In genomic region chr10:45495438-45496152, GRCh38 we compare ENCODE assay signal across 14 cellular contexts.
DNase-seq lines count a peak whose midpoint lies in the region; ATAC-seq, FAIRE-seq and TF ChIP-seq lines count a peak whose summit lies in the region.
"Had no signal": no experiment of that assay in that cellular context is flagged by ENCODE, and none has a peak within 500 bp of the region (broad histone marks: within the 10 kb centered on the region; RNA-seq: fewer than 3 reads in every experiment).

No MANE protein-coding gene starts in this region.

- ATAC-seq in A549 (no peak), psoas muscle (no peak)
- ATAC-seq: pancreas had no signal

- intact Hi-C loops in psoas muscle (cut with DNase I) = no loop called here

- TF ChIP-seq RAD21 in A549 (conservative IDR thresholded peaks at IDR 0.05 in 1 of 2, IDR thresholded peaks at IDR 0.05 in 1 of 2) = no peak

- H3K36me3 ChIP-seq in HEK293 (ENCODE audit: control insufficient read depth in 2 of 2, insufficient read depth in 1 of 2, low read length in 2 of 2) = no peaks in the 10 kb centered on the region
- H3K36me3 ChIP-seq in psoas muscle (ENCODE audit: insufficient read depth in 1 of 2, low read depth in 1 of 2) = no peaks in the 10 kb centered on the region
- H3K36me3 ChIP-seq: pancreas, vagina had no signal

- no peak overlapping the region for H3K4me2 ChIP-seq in A549

- no peak overlapping the region for H3K4me3 ChIP-seq in A549
- H3K4me3 ChIP-seq in HEK293 (ENCODE audit: low read depth, low read length) = no peak overlapping the region
- no peak overlapping the region for H3K4me3 ChIP-seq in fibroblast of pulmonary artery (replicated peaks; ENCODE audit: low read depth, low read length)
- no peak overlapping the region for H3K4me3 ChIP-seq in psoas muscle
- H3K4me3 ChIP-seq: pancreas, vagina had no signal

- no peak for FAIRE-seq in A549 (lab: Jason Lieb, UNC)

- TF ChIP-seq CTCF in A549 (IDR thresholded peaks at IDR 0.05) = no peak
- TF ChIP-seq CTCF in HEK293 (tag by site-specific recombination; IDR thresholded peaks at IDR 0.05) = no peak
- no peak for TF ChIP-seq CTCF in fibroblast of pulmonary artery (IDR thresholded peaks at IDR 0.05; ENCODE audit: low read length, missing control alignments)
- no peak for TF ChIP-seq CTCF in glutamatergic neuron (IDR thresholded peaks at IDR 0.05; ENCODE audit: partially characterized antibody, unreplicated experiment)
- no peak for TF ChIP-seq CTCF in psoas muscle (IDR thresholded peaks at IDR 0.05)

- TF ChIP-seq POLR2A in A549 (IDR thresholded peaks at IDR 0.05; ENCODE audit: low read length) = no peak

- peak overlapping the region; percentile 32 for H3K27ac Mint-ChIP-seq in T-helper 1 cell treated with Interleukin-12 subunit alpha and Interleukin-12 subunit beta and Interleukin-4 antibody, amounts not matched to agents 30 μg/mL and 1 μg/mL, for 36 hours
- no peak overlapping the region for H3K27ac Mint-ChIP-seq in glutamatergic neuron (ENCODE audit: unreplicated experiment)
- H3K27ac Mint-ChIP-seq: activated CD4-positive, alpha-beta T cell treated with anti-CD3 and anti-CD28 coated beads, Interleukin-2, amount 10 ng/mL, durations not matched to agents 7 days and 5 days had no signal

- H3K27me3 Mint-ChIP-seq in T-helper 1 cell treated with Interleukin-12 subunit alpha and Interleukin-12 subunit beta and Interleukin-4 antibody, amounts not matched to agents 30 μg/mL and 1 μg/mL, for 36 hours (ENCODE audit: low read depth) = no peaks in the 10 kb centered on the region
- H3K27me3 Mint-ChIP-seq in glutamatergic neuron (ENCODE audit: unreplicated experiment) = no peaks in the 10 kb centered on the region
- H3K27me3 Mint-ChIP-seq: activated CD4-positive, alpha-beta T cell treated with anti-CD3 and anti-CD28 coated beads, Interleukin-2, amount 10 ng/mL, durations not matched to agents 7 days and 5 days had no signal

- no peaks in the 10 kb centered on the region for H3K27me3 ChIP-seq in psoas muscle (ENCODE audit: insufficient read depth in 3 of 3, low read length in 2 of 3)
- H3K27me3 ChIP-seq: pancreas, vagina had no signal

- DNase-seq in A549 (ENCODE audit: low read depth in 1 of 2, low spot score in 1 of 2) (peak in 1 of 2 experiments; percentile 33), fibroblast of pulmonary artery (ENCODE audit: low read depth) (peak; percentile 14), superior temporal gyrus (ENCODE audit: extremely low spot score) (no peak), glutamatergic neuron (no peak), psoas muscle (no peak), HPDE6-E6E7 (ENCODE audit: extremely low spot score) (no peak)
- DNase-seq: activated CD4-positive, alpha-beta T cell treated with anti-CD3 and anti-CD28 coated beads, Interleukin-2, amount 10 ng/mL, durations not matched to agents 7 days and 5 days; activated effector memory CD4-positive, alpha-beta T cell treated with anti-CD3 and anti-CD28 coated beads, Interleukin-2, amount 50 U/mL, for 16 hours; central memory CD4-positive, alpha-beta T cell; pancreas; stimulated activated CD8-positive, alpha-beta memory T cell treated with anti-CD3 and anti-CD28 coated beads, Interleukin-4, amount 100 ng/mL, for 48 hours had no signal

- H3K36me3 Mint-ChIP-seq in T-helper 1 cell treated with Interleukin-12 subunit alpha and Interleukin-12 subunit beta and Interleukin-4 antibody, amounts not matched to agents 30 μg/mL and 1 μg/mL, for 36 hours (ENCODE audit: low read depth) = peaks cover 16% of the 10 kb centered on the region
- peaks cover 9% of the 10 kb centered on the region for H3K36me3 Mint-ChIP-seq in glutamatergic neuron (ENCODE audit: unreplicated experiment)

- H3K9me3 Mint-ChIP-seq in T-helper 1 cell treated with Interleukin-12 subunit alpha and Interleukin-12 subunit beta and Interleukin-4 antibody, amounts not matched to agents 30 μg/mL and 1 μg/mL, for 36 hours = peaks cover 32% of the 10 kb centered on the region
- peaks cover 4% of the 10 kb centered on the region for H3K9me3 Mint-ChIP-seq in glutamatergic neuron (ENCODE audit: unreplicated experiment)

- POLR2A ChIA-PET in A549 (lab: Yijun Ruan, JAX) = no interaction called here
- POLR2A ChIA-PET in HEK293 (lab: Yijun Ruan, JAX) = no interaction called here

- no peak for TF ChIP-seq EP300 in A549 (IDR thresholded peaks at IDR 0.05)

- peaks cover 6% of the 10 kb centered on the region for H3K4me1 Mint-ChIP-seq in T-helper 1 cell treated with Interleukin-12 subunit alpha and Interleukin-12 subunit beta and Interleukin-4 antibody, amounts not matched to agents 30 μg/mL and 1 μg/mL, for 36 hours (ENCODE audit: low read depth)
- H3K4me1 Mint-ChIP-seq in glutamatergic neuron (ENCODE audit: low read depth, unreplicated experiment) = no peaks in the 10 kb centered on the region

- H3K9me3 ChIP-seq in A549 (peaks cover 19% of the 10 kb centered on the region; the same call in 2 of the 3 replicates), HEK293 (ENCODE audit: control insufficient read depth, insufficient read depth, low read depth, low read length) (no peaks in the 10 kb centered on the region), psoas muscle (peaks cover 5% of the 10 kb centered on the region)

- CTCF ChIA-PET in A549 (lab: Yijun Ruan, JAX) = interaction anchor here (1.0 kb wide), 1 partner anchor 226 kb away, joined by 3 read pairs; no protein-coding TSS in a partner anchor
- CTCF ChIA-PET in HEK293 (lab: Yijun Ruan, JAX) = interaction anchor here (0.6 to 1.3 kb wide), 2 partner anchors 30 to 31 kb away, joined by 3 to 6 read pairs; no protein-coding TSS in a partner anchor

- H3K27ac ChIP-seq in A549 (no peak overlapping the region), HEK293 (ENCODE audit: extremely low read depth, low read depth, low read length) (no peak overlapping the region), psoas muscle (no peak overlapping the region)
- H3K27ac ChIP-seq: pancreas, vagina had no signal

- H3K4me3 Mint-ChIP-seq in T-helper 1 cell treated with Interleukin-12 subunit alpha and Interleukin-12 subunit beta and Interleukin-4 antibody, amounts not matched to agents 30 μg/mL and 1 μg/mL, for 36 hours = no peak overlapping the region
- no peak overlapping the region for H3K4me3 Mint-ChIP-seq in glutamatergic neuron (ENCODE audit: unreplicated experiment)
- H3K4me3 Mint-ChIP-seq: activated CD4-positive, alpha-beta T cell treated with anti-CD3 and anti-CD28 coated beads, Interleukin-2, amount 10 ng/mL, durations not matched to agents 7 days and 5 days had no signal

- 38% methylated on average over 2 of the region's 2 CpGs for WGBS in A549 (ENCODE audit: missing lambda C conversion rate)
- WGBS in psoas muscle, 3 donors = 46 to 60% (median 55%) methylated on average over 2 of the region's 2 CpGs

- H3K4me1 ChIP-seq in A549 (no peaks in the 10 kb centered on the region), HEK293 (ENCODE audit: control insufficient read depth, insufficient read depth, low read length) (no peaks in the 10 kb centered on the region), psoas muscle (no peaks in the 10 kb centered on the region)
- H3K4me1 ChIP-seq: pancreas, vagina had no signal

TF ChIP-seq in A549, 52 proteins besides CTCF, POLR2A, EP300 and RAD21:
- TF ChIP-seq FOSL2 (IDR thresholded peaks at IDR 0.05) = no peak
- TF ChIP-seq FOSL2 (CRISPR knock-in tag; IDR thresholded peaks at IDR 0.05) = peak; percentile 71
- TF ChIP-seq NFE2L2 (conservative IDR thresholded peaks at IDR 0.05; ENCODE audit: low read length) = peak; percentile 47; the same call in 1 of the 2 replicates
- TF ChIP-seq MAFK (IDR thresholded peaks at IDR 0.05; ENCODE audit: partially characterized antibody) = peak; percentile 78
- TF ChIP-seq CHD2 (IDR thresholded peaks at IDR 0.05; ENCODE audit: low read length, partially characterized antibody) = no peak

TF ChIP-seq in HEK293, 187 proteins besides CTCF, POLR2A, EP300 and RAD21 (continues in another document):
- TF ChIP-seq SETDB1 (IDR thresholded peaks at IDR 0.05; ENCODE audit: insufficient read length, low read length) (peak; percentile 83), ZNF624 (tag by site-specific recombination; IDR thresholded peaks at IDR 0.05) (no peak), KLF8 (tag by site-specific recombination; IDR thresholded peaks at IDR 0.05) (peak; percentile 73; the same call in 1 of the 2 replicates), ZNF416 (tag by site-specific recombination; IDR thresholded peaks at IDR 0.05) (no peak), ZNF510 (tag by site-specific recombination; IDR thresholded peaks at IDR 0.05; ENCODE audit: insufficient replicate concordance) (no peak), TSHZ1 (tag by site-specific recombination; IDR thresholded peaks at IDR 0.05; ENCODE audit: borderline replicate concordance) (no peak), PRDM1 (tag by site-specific recombination; IDR thresholded peaks at IDR 0.05) (peak; percentile 75), ZNF660 (tag by site-specific recombination; IDR thresholded peaks at IDR 0.05) (no peak), GLI4 (tag by site-specific recombination; IDR thresholded peaks at IDR 0.05) (no peak)
